ENCODE assay signal across 22 cellular contexts in genomic region chr15:78685925-78686324, GRCh38. TPM values are rescaled to one million over a fixed set of nuclear protein-coding genes. Genes with fewer than 3 reads are reported as not detected.
"Had no signal": no experiment of that assay in that cellular context is flagged by ENCODE, and none has a peak within 500 bp of the region (broad histone marks: within the 10 kb centered on the region; RNA-seq: fewer than 3 reads in every experiment).

No MANE protein-coding gene starts in this region.

- H3K27me3 ChIP-seq: colonic mucosa, left lung, transverse colon had no signal

- ATAC-seq: left lung; naive thymus-derived CD8-positive, alpha-beta T cell; right cardiac atrium had no signal

- H3K4me3 ChIP-seq: colonic mucosa, left lung, prostate gland, transverse colon had no signal

- H3K27ac ChIP-seq: colonic mucosa, left lung, prostate gland, transverse colon had no signal

- DNase-seq: activated CD4-positive, alpha-beta T cell treated with anti-CD3 and anti-CD28 coated beads, Interleukin-2, amount 10 ng/mL, durations not matched to agents 24 days and 14 days; activated CD4-positive, CD25-positive, alpha-beta regulatory T cell; activated naive CD4-positive, alpha-beta T cell treated with anti-CD3 and anti-CD28 coated beads, Interleukin-2, amount 10 ng/mL, durations not matched to agents 7 days and 5 days; activated T-cell treated with anti-CD3 and anti-CD28 coated beads, Interleukin-2, amount 50 U/mL, for 1 hour; caudate nucleus; colonic mucosa; islet precursor cell; left lung; naive thymus-derived CD8-positive, alpha-beta T cell; occipital lobe; right cardiac atrium; small intestine; stimulated activated CD4-positive, alpha-beta T cell treated with anti-CD3 and anti-CD28 coated beads, Interleukin-4, amount 100 ng/mL, for 24 hours; stimulated activated naive CD4-positive, alpha-beta T cell treated with Interleukin-2 at 50 U/mL for 16 hours; substantia nigra; SW 1271; transverse colon had no signal

- H3K36me3 ChIP-seq: colonic mucosa, left lung, prostate gland, transverse colon had no signal

- H3K9me3 ChIP-seq: colonic mucosa, left lung, prostate gland, transverse colon had no signal

- H3K4me1 ChIP-seq: colonic mucosa, left lung, prostate gland had no signal

RNA-seq across cellular contexts. Expression of gene CHRNB4, which starts 44.9 kb away (rescaled TPM):
- total RNA-seq: activated CD4-positive, alpha-beta T cell treated with anti-CD3 and anti-CD28 coated beads, Interleukin-2, amount 10 ng/mL, durations not matched to agents 24 days and 14 days; activated CD8-positive, alpha-beta memory T cell treated with anti-CD3 and anti-CD28 coated beads for 36 hours; activated T-helper 2 cell treated with anti-CD3 and anti-CD28 coated beads, Interferon-gamma antibody, Interleukin-2, Interleukin-4, amounts not matched to agents 10 μg/mL and 5 μg/mL and 100 μg/mL, durations not matched to agents 14 hours and 24 hours and 36 hours; left lung; mucosa of gallbladder; naive thymus-derived CD8-positive, alpha-beta T cell; right cardiac atrium; T-helper 2 cell treated with Interferon-gamma antibody and Interleukin-4, amounts not matched to agents 100 ng/mL and 5 ng/mL, for 36 hours had no signal
- polyA plus RNA-seq: naive thymus-derived CD8-positive, alpha-beta T cell; right cardiac atrium had no signal
